8 cellular contexts compared by ENCODE assay signal in the genomic region with DNA sequence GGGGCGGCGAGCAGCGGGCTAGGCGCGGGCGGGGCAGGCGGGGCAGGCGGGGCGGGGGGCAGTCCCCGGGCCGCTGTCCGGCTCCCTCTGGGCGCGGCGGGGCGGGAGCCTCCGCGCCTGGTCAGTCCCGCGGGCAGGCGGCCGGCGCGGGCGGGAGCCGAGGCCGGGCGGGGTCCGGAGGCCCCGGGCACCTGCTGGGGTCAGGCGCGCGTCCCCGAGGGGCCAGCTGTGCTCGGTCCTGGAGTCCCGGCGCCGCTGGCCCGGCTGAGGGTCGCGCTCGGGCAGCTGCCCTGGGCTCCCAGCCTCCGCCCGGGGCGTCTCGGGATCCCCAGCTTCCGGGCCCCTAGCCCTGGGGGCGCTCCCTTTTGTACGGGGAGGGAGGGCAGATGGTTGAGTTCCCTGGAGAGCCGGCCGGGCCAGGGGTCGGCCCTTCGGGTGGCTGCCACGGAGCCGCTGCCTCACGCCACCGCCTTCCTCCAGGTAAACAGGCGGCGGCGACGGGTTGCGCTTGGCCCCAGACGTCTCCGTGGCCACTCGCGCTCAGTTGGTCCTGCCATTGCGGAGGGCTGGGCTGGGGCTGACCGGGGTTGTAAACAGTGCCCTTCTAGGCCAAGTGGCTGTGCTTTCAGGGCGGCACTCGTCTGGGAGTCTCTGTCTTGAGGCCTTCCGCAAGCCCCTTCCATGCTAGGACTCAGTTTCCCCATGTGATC. TPM values are rescaled to one million over a fixed set of nuclear protein-coding genes. Genes with fewer than 3 reads are reported as not detected.
DNase-seq lines count a peak whose midpoint lies in the region; ATAC-seq and TF ChIP-seq lines count a peak whose summit lies in the region.

No MANE protein-coding gene starts in this region.

- CTCF ChIA-PET in Panc1 (lab: Charles Lee): interaction anchor here (0.6 kb wide), 2 partner anchors 12 to 48 kb away, joined by 3 to 6 read pairs; no protein-coding TSS in a partner anchor

- H3K27ac ChIP-seq in Panc1 (ENCODE audit: low read length) (peak overlapping the region; percentile 36), brain microvascular endothelial cell (peak overlapping the region; percentile 62), layer of hippocampus (ENCODE audit: low read depth, low read length) (peak overlapping the region; percentile 75)

- H3K4me1 ChIP-seq in Panc1 (ENCODE audit: control insufficient read depth, insufficient read depth, low read length): peaks cover 17% of the 10 kb centered on the region

- no TSS peak for BruUV-seq in Panc1 (replicated peaks; lab: Mats Ljungman, UMichigan)

- H3K4me3 ChIP-seq in Panc1 (ENCODE audit: low read depth in 2 of 2, low read length in 2 of 2) (peak overlapping the region; percentile 71 to 81), brain microvascular endothelial cell (ENCODE audit: low read depth, low read length) (peak overlapping the region; percentile 77)

- in situ Hi-C loops in Panc1 (cut with HindIII; ENCODE audit: low pct_unique_long_range_greater_than_20kb, low sequenced_read_pairs): no loop called here
- in situ Hi-C loops in brain microvascular endothelial cell (cut with HindIII; ENCODE audit: low pct_ligation_motif_present, low sequenced_read_pairs): no loop called here

- TF ChIP-seq CTCF in Panc1 (IDR thresholded peaks at IDR 0.05) (no peak), brain microvascular endothelial cell (IDR thresholded peaks at IDR 0.05; ENCODE audit: low read depth, low read length, missing control alignments) (no peak)

- H3K9me3 ChIP-seq in Panc1 (ENCODE audit: control insufficient read depth, insufficient read depth, low read depth, low read length): no peaks in the 10 kb centered on the region

- peaks cover 4% of the 10 kb centered on the region; the same call in 1 of the 2 replicates for H3K36me3 ChIP-seq in Panc1 (ENCODE audit: control insufficient read depth, insufficient read depth, low read length)
- H3K36me3 ChIP-seq in brain microvascular endothelial cell (replicated peaks): peaks cover 9% of the 10 kb centered on the region

- H3K27me3 ChIP-seq in Panc1 (ENCODE audit: control insufficient read depth, insufficient read depth, low read length) (no peaks in the 10 kb centered on the region), brain microvascular endothelial cell (replicated peaks) (no peaks in the 10 kb centered on the region), layer of hippocampus (ENCODE audit: control insufficient read depth, insufficient read depth, low read length) (no peaks in the 10 kb centered on the region)

- DNase-seq in NCI-H1417 (lab: John Stamatoyannopoulos, UW): peak in 2 of 3 experiments; percentile 70 to 73
- no peak for DNase-seq in NCI-H1417 treated with DMSO at 0.1 percent for 48 hours (lab: John Stamatoyannopoulos, UW)
- DNase-seq in Panc1 (ENCODE audit: low read depth, low spot score): no peak
- no peak for DNase-seq in brain microvascular endothelial cell
- peak; percentile 37 for DNase-seq in stimulated activated naive CD8-positive, alpha-beta T cell treated with anti-CD3 and anti-CD28 coated beads, Interleukin-15, Interleukin-2, amounts not matched to agents 100 U/mL and 50 U/mL, for 24 hours
- no peak for DNase-seq in NCI-H526 treated with DMSO at 0.1 percent for 48 hours (lab: John Stamatoyannopoulos, UW)

- intact Hi-C loops in Panc1 (cut with micrococcal nuclease; ENCODE audit: unreplicated experiment): no loop called here

- POLR2A ChIA-PET in Panc1 (lab: Charles Lee): no interaction called here

- ATAC-seq in HG02852 (IDR thresholded peaks at IDR 0.05; ENCODE audit: unreplicated experiment): peak; percentile 25
- ATAC-seq in Panc1: peak; percentile 83
- peak; percentile 17 for ATAC-seq in stimulated activated naive CD8-positive, alpha-beta T cell treated with anti-CD3 and anti-CD28 coated beads, Interleukin-15, Interleukin-2, amounts not matched to agents 100 U/mL and 50 U/mL, for 24 hours

RNA-seq across cellular contexts. Expression of a gene that starts 0.5 kb away (rescaled TPM):
- total RNA-seq in Panc1 (2021; ENCODE audit: unreplicated experiment): 5.5 TPM
- polyA plus RNA-seq in Panc1 (2012; ENCODE audit: insufficient read length): 1.6 TPM

RNA-seq across cellular contexts. Expression of a gene that starts 53.7 kb away (rescaled TPM):
- 7.2 TPM for total RNA-seq in Panc1 (2021; ENCODE audit: unreplicated experiment)
- polyA plus RNA-seq in Panc1 (2012; ENCODE audit: insufficient read length): 4.4 TPM

RNA-seq across cellular contexts. Expression of a gene that starts 56.1 kb away (rescaled TPM):
- 9.7 TPM for total RNA-seq in Panc1 (2021; ENCODE audit: unreplicated experiment)
- polyA plus RNA-seq in Panc1 (2012; ENCODE audit: insufficient read length): 2.0 TPM

Comparison
In these comparisons a context has a peak if more than half of its experiments do, and no peak if none do; other contexts are left out.
1. DNase-seq: peak in NCI-H1417 (2 of 3) and stimulated activated naive CD8-positive, alpha-beta T cell treated with anti-CD3 and anti-CD28 coated beads, Interleukin-15, Interleukin-2, amounts not matched to agents 100 U/mL and 50 U/mL, for 24 hours (single experiment); none in NCI-H1417 treated with DMSO at 0.1 percent for 48 hours (single experiment), Panc1 (single experiment), brain microvascular endothelial cell (single experiment) and NCI-H526 treated with DMSO at 0.1 percent for 48 hours (single experiment).
2. ATAC-seq: peak in every context shown above with its lines; median percentile 83 in Panc1; 25 in HG02852; 17 in stimulated activated naive CD8-positive, alpha-beta T cell treated with anti-CD3 and anti-CD28 coated beads, Interleukin-15, Interleukin-2, amounts not matched to agents 100 U/mL and 50 U/mL, for 24 hours.
3. Peak in every context shown above with its lines, with median percentiles within 50 percentile points of each other: H3K27ac ChIP-seq.